Comparison of ENCODE assay signal across 12 cellular contexts in the genomic region with DNA sequence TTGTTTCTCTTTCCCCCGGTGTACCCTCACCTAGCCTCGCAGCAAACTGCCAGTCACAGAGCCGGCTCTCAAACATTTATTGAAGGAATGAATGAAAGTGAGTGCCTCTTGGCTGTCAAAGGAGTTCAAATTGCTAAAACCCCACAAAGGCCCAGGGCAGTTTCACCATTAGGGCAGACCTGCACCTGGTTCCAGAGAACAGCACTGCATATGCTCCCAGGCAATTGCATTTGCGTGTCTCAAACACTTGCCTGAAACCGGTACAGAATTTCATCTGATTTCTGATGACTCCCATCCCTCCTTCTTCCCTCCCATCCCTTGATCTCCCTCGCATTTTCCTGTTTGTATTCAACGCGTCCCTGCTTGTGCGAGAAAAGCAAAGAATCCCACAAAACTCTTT.
DNase-seq lines count a peak whose midpoint lies in the region; ATAC-seq and TF ChIP-seq lines count a peak whose summit lies in the region.
"Had no signal": no experiment of that assay in that cellular context is flagged by ENCODE, and none has a peak within 500 bp of the region (broad histone marks: within the 10 kb centered on the region; RNA-seq: fewer than 3 reads in every experiment).

No MANE protein-coding gene starts in this region.

- peak overlapping the region; percentile 57 for H3K27ac ChIP-seq in psoas muscle

- ATAC-seq in psoas muscle (peak in 2 of 4 donors; percentile 22 to 29), left lobe of liver (no peak)
- ATAC-seq: activated T-cell treated with anti-CD3 and anti-CD28 coated beads, Interleukin-2, amount 50 U/mL, for 4 hours had no signal

- TF ChIP-seq CTCF in epithelial cell of esophagus (IDR thresholded peaks at IDR 0.05; ENCODE audit: insufficient read depth, low read depth, low read length, missing control alignments) (no peak), psoas muscle (IDR thresholded peaks at IDR 0.05) (no peak)

- 25 to 46% (median 33%) methylated on average over 9 of the region's 9 CpGs for WGBS in psoas muscle, 3 donors

- DNase-seq in D341Med (ENCODE audit: low spot score) (peak; percentile 29), NCI-H69 (lab: John Stamatoyannopoulos, UW) (peak; percentile 84), epithelial cell of esophagus (ENCODE audit: low read depth) (peak; percentile 15), psoas muscle (no peak), erythroblast (lab: John Stamatoyannopoulos, UW) (no peak), left lobe of liver (ENCODE audit: low spot score) (no peak), H4 (ENCODE audit: low spot score) (no peak)
- DNase-seq in stimulated activated CD4-positive, alpha-beta T cell treated with anti-CD3 and anti-CD28 coated beads, Interleukin-4, amount 100 ng/mL, for 24 hours = no peak
- DNase-seq: activated T-cell treated with anti-CD3 and anti-CD28 coated beads, Interleukin-2, amount 50 U/mL, for 4 hours; CD4-positive, CD25-positive, alpha-beta regulatory T cell; GOT3; stimulated activated CD8-positive, alpha-beta memory T cell treated with anti-CD3 and anti-CD28 coated beads, Interleukin-4, amount 100 ng/mL, for 48 hours had no signal

- H3K4me3 ChIP-seq in epithelial cell of esophagus (ENCODE audit: low read length) = no peak overlapping the region
- H3K4me3 ChIP-seq in psoas muscle = peak overlapping the region; percentile 53

- no peaks in the 10 kb centered on the region for H3K36me3 ChIP-seq in psoas muscle (ENCODE audit: insufficient read depth in 1 of 2, low read depth in 1 of 2)

- H3K27me3 ChIP-seq in psoas muscle (ENCODE audit: insufficient read depth in 3 of 3, low read length in 2 of 3) = no peaks in the 10 kb centered on the region

- peaks cover 9% of the 10 kb centered on the region for H3K4me1 ChIP-seq in psoas muscle

- intact Hi-C loops in psoas muscle (cut with DNase I) = no loop called here

- no peak for TF ChIP-seq POLR2A in erythroblast (IDR thresholded peaks at IDR 0.05; ENCODE audit: low read length)

- no peaks in the 10 kb centered on the region for H3K9me3 ChIP-seq in psoas muscle

Comparison
In these comparisons a context has a peak if more than half of its experiments do, and no peak if none do; other contexts are left out.
1. DNase-seq: peak in D341Med (single experiment), NCI-H69 (single experiment) and epithelial cell of esophagus (single experiment); none in psoas muscle (0 of 2), erythroblast (0 of 2), left lobe of liver (single experiment), H4 (single experiment) and stimulated activated CD4-positive, alpha-beta T cell treated with anti-CD3 and anti-CD28 coated beads, Interleukin-4, amount 100 ng/mL, for 24 hours (single experiment).